28 cellular contexts compared by ENCODE assay signal in genomic region chr11:93155738-93156137, GRCh38.
"Had no signal": no experiment of that assay in that cellular context is flagged by ENCODE, and none has a peak within 500 bp of the region (broad histone marks: within the 10 kb centered on the region; RNA-seq: fewer than 3 reads in every experiment).

No MANE protein-coding gene starts in this region.

- H3K4me1 ChIP-seq: parathyroid adenoma, psoas muscle, right lobe of liver, sigmoid colon, stomach, thyroid gland, tibial nerve, upper lobe of right lung, uterus had no signal

- ATAC-seq: natural killer cell; psoas muscle; right cardiac atrium; right lobe of liver; stimulated activated effector memory CD8-positive, alpha-beta T cell treated with anti-CD3 and anti-CD28 coated beads, Interleukin-12 subunit alpha, Interleukin-12 subunit beta, amount 100 ng/mL, for 72 hours; stimulated activated naive B cell treated with anti-CD40 and anti-IgM and Interleukin-4, amounts not matched to agents 10 μg/mL and 1 μg/mL and 100 μg/mL, for 72 hours; upper lobe of right lung had no signal

- H3K4me3 Mint-ChIP-seq: natural killer cell; nephron; neural progenitor cell; stimulated activated effector memory CD8-positive, alpha-beta T cell treated with anti-CD3 and anti-CD28 coated beads, Interleukin-12 subunit alpha, Interleukin-12 subunit beta, amount 100 ng/mL, for 72 hours; stimulated activated naive B cell treated with anti-CD40 and anti-IgM and Interleukin-4, amounts not matched to agents 10 μg/mL and 1 μg/mL and 100 μg/mL, for 72 hours; stimulated activated naive CD8-positive, alpha-beta T cell treated with anti-CD3 and anti-CD28 coated beads, Interleukin-15, Interleukin-2, amounts not matched to agents 100 ng/mL and 50 ng/mL, for 24 hours; type B pancreatic cell had no signal

- H3K27me3 Mint-ChIP-seq: progenitor cell of endocrine pancreas; stimulated activated naive B cell treated with anti-CD40 and anti-IgM and Interleukin-4, amounts not matched to agents 10 μg/mL and 1 μg/mL and 100 μg/mL, for 72 hours; stimulated activated naive CD8-positive, alpha-beta T cell treated with anti-CD3 and anti-CD28 coated beads, Interleukin-15, Interleukin-2, amounts not matched to agents 100 ng/mL and 50 ng/mL, for 24 hours; type B pancreatic cell had no signal

- H3K27ac ChIP-seq: neural progenitor cell, ovary, parathyroid adenoma, psoas muscle, right lobe of liver, sigmoid colon, stomach, thoracic aorta, thyroid gland, tibial nerve, upper lobe of right lung, uterus had no signal

- FAIRE-seq: small intestine had no signal

- H3K36me3 ChIP-seq: ovary, right lobe of liver, thyroid gland, upper lobe of right lung, uterus had no signal

- DNase-seq: natural killer cell; occipital lobe; ovary; posterior cingulate gyrus; psoas muscle; right cardiac atrium; right lobe of liver; sigmoid colon; small intestine; stimulated activated CD4-positive, alpha-beta T cell treated with anti-CD3 and anti-CD28 coated beads, Interleukin-15, amount 100 ng/mL, for 24 hours; stimulated activated CD4-positive, alpha-beta T cell treated with anti-CD3 and anti-CD28 coated beads, Interleukin-2, amount 100 ng/mL, for 24 hours; stimulated activated CD4-positive, alpha-beta T cell treated with anti-CD3 and anti-CD28 coated beads, Interleukin-2, amount 100 ng/mL, for 48 hours; stimulated activated CD4-positive, alpha-beta T cell treated with anti-CD3 and anti-CD28 coated beads, Interleukin-4, amount 100 ng/mL, for 24 hours; stimulated activated naive B cell treated with anti-CD40 and anti-IgM and Interleukin-4, amounts not matched to agents 10 μg/mL and 1 μg/mL and 100 μg/mL, for 72 hours; stimulated activated naive CD4-positive, alpha-beta T cell treated with Interleukin-2 at 50 U/mL for 16 hours; stomach; thyroid gland; upper lobe of right lung; uterus had no signal

- H3K4me3 ChIP-seq: neural progenitor cell, ovary, psoas muscle, right lobe of liver, sigmoid colon, stomach, thoracic aorta, thyroid gland, tibial nerve, upper lobe of right lung, uterus had no signal

- H3K9me3 Mint-ChIP-seq: natural killer cell, type B pancreatic cell had no signal

- H3K4me1 Mint-ChIP-seq: natural killer cell; nephron; stimulated activated effector memory CD8-positive, alpha-beta T cell treated with anti-CD3 and anti-CD28 coated beads, Interleukin-12 subunit alpha, Interleukin-12 subunit beta, amount 100 ng/mL, for 72 hours; stimulated activated naive B cell treated with anti-CD40 and anti-IgM and Interleukin-4, amounts not matched to agents 10 μg/mL and 1 μg/mL and 100 μg/mL, for 72 hours had no signal

- H3K36me3 Mint-ChIP-seq: natural killer cell; stimulated activated effector memory CD8-positive, alpha-beta T cell treated with anti-CD3 and anti-CD28 coated beads, Interleukin-12 subunit alpha, Interleukin-12 subunit beta, amount 100 ng/mL, for 72 hours had no signal

- H3K27ac Mint-ChIP-seq: natural killer cell; nephron; neural progenitor cell; progenitor cell of endocrine pancreas; stimulated activated effector memory CD8-positive, alpha-beta T cell treated with anti-CD3 and anti-CD28 coated beads, Interleukin-12 subunit alpha, Interleukin-12 subunit beta, amount 100 ng/mL, for 72 hours; stimulated activated naive B cell treated with anti-CD40 and anti-IgM and Interleukin-4, amounts not matched to agents 10 μg/mL and 1 μg/mL and 100 μg/mL, for 72 hours; stimulated activated naive CD8-positive, alpha-beta T cell treated with anti-CD3 and anti-CD28 coated beads, Interleukin-15, Interleukin-2, amounts not matched to agents 100 ng/mL and 50 ng/mL, for 24 hours; type B pancreatic cell had no signal

- H3K27me3 ChIP-seq: neural progenitor cell, ovary, right lobe of liver, sigmoid colon, stomach, thyroid gland, tibial nerve, upper lobe of right lung, uterus had no signal

- H3K9me3 ChIP-seq: ovary, psoas muscle, right lobe of liver, sigmoid colon, stomach, thoracic aorta, thyroid gland, tibial nerve, upper lobe of right lung, uterus had no signal
